8 cellular contexts compared by ENCODE assay signal in the genomic region with DNA sequence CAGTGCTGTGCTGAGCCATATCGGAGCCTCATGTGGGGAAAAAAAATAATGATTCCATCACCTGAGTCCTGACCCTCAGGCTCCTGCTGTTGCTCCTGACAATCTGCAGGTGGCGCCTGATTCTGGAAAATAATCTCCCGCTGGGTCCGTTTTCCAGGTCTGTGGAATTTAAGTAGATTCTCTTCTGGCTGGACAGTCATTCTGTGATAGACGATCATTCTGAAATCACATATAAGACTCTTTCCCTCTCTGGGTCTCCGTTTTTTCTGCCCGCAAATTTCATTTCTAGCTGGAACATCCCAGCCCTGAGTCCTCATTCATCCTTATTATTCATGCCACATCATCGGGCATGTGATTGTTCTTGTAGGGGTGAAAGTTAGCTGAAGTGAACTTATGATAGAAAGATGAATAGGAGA. TPM values are rescaled to one million over a fixed set of nuclear protein-coding genes. Genes with fewer than 3 reads are reported as not detected.
DNase-seq lines count a peak whose midpoint lies in the region; ATAC-seq and TF ChIP-seq lines count a peak whose summit lies in the region.

No MANE protein-coding gene starts in this region.

- TF ChIP-seq CTCF in endothelial cell (IDR thresholded peaks at IDR 0.05; ENCODE audit: unreplicated experiment) (peak; percentile 85), mesothelial cell of epicardium (IDR thresholded peaks at IDR 0.05; ENCODE audit: unreplicated experiment) (peak; percentile 81)

- no peak overlapping the region for H3K27ac Mint-ChIP-seq in activated naive CD8-positive, alpha-beta T cell treated with anti-CD3 and anti-CD28 coated beads, Interleukin-2, amount 10 ng/mL, durations not matched to agents 7 days and 5 days
- H3K27ac Mint-ChIP-seq in activated naive CD8-positive, alpha-beta T cell treated with anti-CD3 and anti-CD28 coated beads for 36 hours, result no peak overlapping the region
- H3K27ac Mint-ChIP-seq in T-helper 17 cell (no peak overlapping the region), endothelial cell (ENCODE audit: unreplicated experiment) (no peak overlapping the region), mesothelial cell of epicardium (no peak overlapping the region)

- no peaks in the 10 kb centered on the region for H3K9me3 ChIP-seq in T-helper 17 cell (ENCODE audit: control insufficient read depth, low read length, poor library complexity, severe bottlenecking)

- no peaks in the 10 kb centered on the region for H3K36me3 Mint-ChIP-seq in activated naive CD8-positive, alpha-beta T cell treated with anti-CD3 and anti-CD28 coated beads, Interleukin-2, amount 10 ng/mL, durations not matched to agents 7 days and 5 days
- no peaks in the 10 kb centered on the region for H3K36me3 Mint-ChIP-seq in activated naive CD8-positive, alpha-beta T cell treated with anti-CD3 and anti-CD28 coated beads for 36 hours
- H3K36me3 Mint-ChIP-seq in T-helper 17 cell (ENCODE audit: low read depth) (no peaks in the 10 kb centered on the region), endothelial cell (ENCODE audit: low read depth, unreplicated experiment) (no peaks in the 10 kb centered on the region), mesothelial cell of epicardium (no peaks in the 10 kb centered on the region)

- ATAC-seq in activated naive CD8-positive, alpha-beta T cell treated with anti-CD3 and anti-CD28 coated beads, Interleukin-2, amount 10 ng/mL, durations not matched to agents 7 days and 5 days (ENCODE audit: low read depth), result peak; percentile 57
- ATAC-seq in T-helper 17 cell, result peak; percentile 62
- no peak for ATAC-seq in HG02852 (IDR thresholded peaks at IDR 0.05; ENCODE audit: unreplicated experiment)
- no peak for ATAC-seq in HG03045 (IDR thresholded peaks at IDR 0.05; ENCODE audit: unreplicated experiment)

- H3K27me3 Mint-ChIP-seq in activated naive CD8-positive, alpha-beta T cell treated with anti-CD3 and anti-CD28 coated beads, Interleukin-2, amount 10 ng/mL, durations not matched to agents 7 days and 5 days, result peaks cover 22% of the 10 kb centered on the region
- peaks cover 11% of the 10 kb centered on the region for H3K27me3 Mint-ChIP-seq in activated naive CD8-positive, alpha-beta T cell treated with anti-CD3 and anti-CD28 coated beads for 36 hours
- peaks cover 5% of the 10 kb centered on the region for H3K27me3 Mint-ChIP-seq in T-helper 17 cell
- peaks cover 10% of the 10 kb centered on the region for H3K27me3 Mint-ChIP-seq in endothelial cell (ENCODE audit: unreplicated experiment)
- no peaks in the 10 kb centered on the region for H3K27me3 Mint-ChIP-seq in mesothelial cell of epicardium (ENCODE audit: low read depth)

- no peak for DNase-seq in activated naive CD8-positive, alpha-beta T cell treated with anti-CD3 and anti-CD28 coated beads, Interleukin-2, amount 10 ng/mL, durations not matched to agents 7 days and 5 days
- DNase-seq in activated naive CD8-positive, alpha-beta T cell treated with anti-CD3 and anti-CD28 coated beads for 36 hours, result no peak
- DNase-seq in NCI-H1417 treated with DMSO at 0.1 percent for 48 hours (lab: John Stamatoyannopoulos, UW) (peak; percentile 52), T-helper 17 cell (no peak), endothelial cell (ENCODE audit: low spot score) (peak; percentile 66), mesothelial cell of epicardium (ENCODE audit: low spot score in 2 of 2, unreplicated experiment in 2 of 2) (peak in 1 of 2 experiments; percentile 67)

- H3K4me1 Mint-ChIP-seq in activated naive CD8-positive, alpha-beta T cell treated with anti-CD3 and anti-CD28 coated beads, Interleukin-2, amount 10 ng/mL, durations not matched to agents 7 days and 5 days, result peaks cover 5% of the 10 kb centered on the region
- H3K4me1 Mint-ChIP-seq in activated naive CD8-positive, alpha-beta T cell treated with anti-CD3 and anti-CD28 coated beads for 36 hours, result peaks cover 4% of the 10 kb centered on the region
- H3K4me1 Mint-ChIP-seq in T-helper 17 cell (peaks cover 7% of the 10 kb centered on the region), endothelial cell (ENCODE audit: unreplicated experiment) (peaks cover 15% of the 10 kb centered on the region), mesothelial cell of epicardium (peaks cover 10% of the 10 kb centered on the region)

- H3K4me3 Mint-ChIP-seq in activated naive CD8-positive, alpha-beta T cell treated with anti-CD3 and anti-CD28 coated beads, Interleukin-2, amount 10 ng/mL, durations not matched to agents 7 days and 5 days, result no peak overlapping the region
- H3K4me3 Mint-ChIP-seq in activated naive CD8-positive, alpha-beta T cell treated with anti-CD3 and anti-CD28 coated beads for 36 hours, result no peak overlapping the region
- no peak overlapping the region for H3K4me3 Mint-ChIP-seq in T-helper 17 cell
- no peak overlapping the region for H3K4me3 Mint-ChIP-seq in endothelial cell (ENCODE audit: unreplicated experiment)
- no peak overlapping the region for H3K4me3 Mint-ChIP-seq in mesothelial cell of epicardium

- POLR2A ChIA-PET in activated naive CD8-positive, alpha-beta T cell treated with anti-CD3 and anti-CD28 coated beads, Interleukin-2, amount 10 ng/mL, durations not matched to agents 7 days and 5 days (lab: Charles Lee), result interaction anchor here (1.2 to 2.3 kb wide), 2 partner anchors 145 to 331 kb away, joined by 3 to 13 read pairs; a partner anchor contains a TSS

- no peaks in the 10 kb centered on the region for H3K9me3 Mint-ChIP-seq in activated naive CD8-positive, alpha-beta T cell treated with anti-CD3 and anti-CD28 coated beads, Interleukin-2, amount 10 ng/mL, durations not matched to agents 7 days and 5 days
- no peaks in the 10 kb centered on the region for H3K9me3 Mint-ChIP-seq in activated naive CD8-positive, alpha-beta T cell treated with anti-CD3 and anti-CD28 coated beads for 36 hours
- no peaks in the 10 kb centered on the region for H3K9me3 Mint-ChIP-seq in endothelial cell (ENCODE audit: unreplicated experiment)
- no peaks in the 10 kb centered on the region for H3K9me3 Mint-ChIP-seq in mesothelial cell of epicardium

RNA-seq across cellular contexts. Expression of a gene that starts 22.1 kb away (rescaled TPM):
- total RNA-seq in activated naive CD8-positive, alpha-beta T cell treated with anti-CD3 and anti-CD28 coated beads, Interleukin-2, amount 10 ng/mL, durations not matched to agents 7 days and 5 days, result 10 to 100 TPM; 19.8 to 21.7 TPM
- 10 to 100 TPM; 18.8 to 19.9 TPM for total RNA-seq in activated naive CD8-positive, alpha-beta T cell treated with anti-CD3 and anti-CD28 coated beads for 36 hours
- total RNA-seq in T-helper 17 cell, result 1 to 10 TPM; 6.3 to 8.4 TPM
- total RNA-seq in endothelial cell (ENCODE audit: unreplicated experiment), result 113 TPM
- 94.9 to 112 TPM (median 105 TPM) in 3 replicates for total RNA-seq in mesothelial cell of epicardium

Comparison
In these comparisons a context has a peak if more than half of its experiments do, and no peak if none do; other contexts are left out.
1. ATAC-seq: peak in activated naive CD8-positive, alpha-beta T cell treated with anti-CD3 and anti-CD28 coated beads, Interleukin-2, amount 10 ng/mL, durations not matched to agents 7 days and 5 days (single experiment) and T-helper 17 cell (single experiment); none in HG02852 (single experiment) and HG03045 (single experiment).
2. DNase-seq: peak in NCI-H1417 treated with DMSO at 0.1 percent for 48 hours (single experiment) and endothelial cell (single experiment); none in activated naive CD8-positive, alpha-beta T cell treated with anti-CD3 and anti-CD28 coated beads, Interleukin-2, amount 10 ng/mL, durations not matched to agents 7 days and 5 days (single experiment), activated naive CD8-positive, alpha-beta T cell treated with anti-CD3 and anti-CD28 coated beads for 36 hours (single experiment) and T-helper 17 cell (0 of 3).